8 cellular contexts compared by ENCODE assay signal in genomic region chr3:126389112-126389791, GRCh38.
DNase-seq lines count a peak whose midpoint lies in the region; ATAC-seq and TF ChIP-seq lines count a peak whose summit lies in the region.

No MANE protein-coding gene starts in this region.

- no peak for ATAC-seq in GM18517 (IDR thresholded peaks at IDR 0.05; ENCODE audit: unreplicated experiment)

- peak overlapping the region; percentile 51 for H3K4me3 ChIP-seq in skeletal muscle cell (ENCODE audit: low read depth, low read length)

- peak; percentile 94 for DNase-seq in CD1c-positive myeloid dendritic cell (ENCODE audit: extremely low spot score)
- peak; percentile 88 for DNase-seq in GM20000 (ENCODE audit: low spot score)
- DNase-seq in LoVo (ENCODE audit: low spot score): peak; percentile 89
- peak; percentile 89 for DNase-seq in SKM-1 (lab: John Stamatoyannopoulos, UW; ENCODE audit: unreplicated experiment)
- DNase-seq in caudate nucleus (lab: John Stamatoyannopoulos, UW): peak; percentile 26 to 94 (median 78)
- peak; percentile 85 for DNase-seq in inferior parietal cortex (ENCODE audit: extremely low spot score)
- peak; percentile 38 for DNase-seq in skeletal muscle cell (ENCODE audit: low read depth)

- H3K27ac ChIP-seq in caudate nucleus (ENCODE audit: low read depth, low read length): peak overlapping the region; percentile 95

- peak; percentile 99 for TF ChIP-seq CTCF in GM20000 (IDR thresholded peaks at IDR 0.05; ENCODE audit: extremely low read depth, missing control alignments)

Comparison
In these comparisons a context has a peak if more than half of its experiments do, and no peak if none do; other contexts are left out.
1. DNase-seq: peak in every context shown above with its lines; median percentile 94 in CD1c-positive myeloid dendritic cell; 89 in LoVo; 89 in SKM-1; 88 in GM20000; 85 in inferior parietal cortex; 78 in caudate nucleus; 38 in skeletal muscle cell.